In genomic region chr20:41306061-41306727, GRCh38 we compare ENCODE assay signal across 11 cellular contexts.
DNase-seq lines count a peak whose midpoint lies in the region; ATAC-seq and TF ChIP-seq lines count a peak whose summit lies in the region.
"Had no signal": no experiment of that assay in that cellular context is flagged by ENCODE, and none has a peak within 500 bp of the region (broad histone marks: within the 10 kb centered on the region; RNA-seq: fewer than 3 reads in every experiment).

No MANE protein-coding gene starts in this region.

- H3K4me3 Mint-ChIP-seq in stimulated activated effector memory CD8-positive, alpha-beta T cell treated with anti-CD3 and anti-CD28 coated beads, Interleukin-12 subunit alpha, Interleukin-12 subunit beta, amount 100 ng/mL, for 72 hours: no peak overlapping the region

- DNase-seq in GM10266 (ENCODE audit: extremely low spot score) (peak; percentile 50), AG08395 (ENCODE audit: low spot score) (no peak), foreskin fibroblast (no peak), OCI-M1 (lab: John Stamatoyannopoulos, UW) (no peak)
- no peak for DNase-seq in stimulated activated effector memory CD8-positive, alpha-beta T cell treated with anti-CD3 and anti-CD28 coated beads, Interleukin-12 subunit alpha, Interleukin-12 subunit beta, amount 100 ng/mL, for 72 hours (ENCODE audit: low spot score in 2 of 2)
- DNase-seq: NCI-H446 treated with DMSO at 0.1 percent for 48 hours had no signal

- no peak overlapping the region for H3K27ac Mint-ChIP-seq in stimulated activated effector memory CD8-positive, alpha-beta T cell treated with anti-CD3 and anti-CD28 coated beads, Interleukin-12 subunit alpha, Interleukin-12 subunit beta, amount 100 ng/mL, for 72 hours
- H3K27ac Mint-ChIP-seq: activated T-helper 2 cell treated with anti-CD3 and anti-CD28 coated beads, Interferon-gamma antibody, Interleukin-2, Interleukin-4, amounts not matched to agents 10 μg/mL and 5 μg/mL and 100 μg/mL, durations not matched to agents 14 hours and 24 hours and 36 hours had no signal

- peak; percentile 86 for ATAC-seq in GM19351 (IDR thresholded peaks at IDR 0.05; ENCODE audit: unreplicated experiment)
- ATAC-seq in HG02840 (IDR thresholded peaks at IDR 0.05; ENCODE audit: low FRiP score, unreplicated experiment): peak; percentile 73
- ATAC-seq in HG03558 (IDR thresholded peaks at IDR 0.05; ENCODE audit: extremely low read depth, unreplicated experiment): peak; percentile 83
- ATAC-seq in stimulated activated effector memory CD8-positive, alpha-beta T cell treated with anti-CD3 and anti-CD28 coated beads, Interleukin-12 subunit alpha, Interleukin-12 subunit beta, amount 100 ng/mL, for 72 hours: no peak
- ATAC-seq: K562 had no signal

- TF ChIP-seq CTCF in GM10266 (IDR thresholded peaks at IDR 0.05; ENCODE audit: control insufficient read depth, insufficient read depth, low read depth, missing control alignments): no peak
- TF ChIP-seq CTCF in foreskin fibroblast (IDR thresholded peaks at IDR 0.05; ENCODE audit: low read depth, low read length): no peak

- H3K4me3 ChIP-seq in foreskin fibroblast (ENCODE audit: low read depth in 1 of 2, low read length in 2 of 2): no peak overlapping the region
- H3K4me3 ChIP-seq: K562 had no signal

- no peaks in the 10 kb centered on the region for H3K9me3 Mint-ChIP-seq in stimulated activated effector memory CD8-positive, alpha-beta T cell treated with anti-CD3 and anti-CD28 coated beads, Interleukin-12 subunit alpha, Interleukin-12 subunit beta, amount 100 ng/mL, for 72 hours
- H3K9me3 Mint-ChIP-seq: activated T-helper 2 cell treated with anti-CD3 and anti-CD28 coated beads, Interferon-gamma antibody, Interleukin-2, Interleukin-4, amounts not matched to agents 10 μg/mL and 5 μg/mL and 100 μg/mL, durations not matched to agents 14 hours and 24 hours and 36 hours had no signal

- peaks cover 12% of the 10 kb centered on the region for H3K4me1 Mint-ChIP-seq in stimulated activated effector memory CD8-positive, alpha-beta T cell treated with anti-CD3 and anti-CD28 coated beads, Interleukin-12 subunit alpha, Interleukin-12 subunit beta, amount 100 ng/mL, for 72 hours

- H3K36me3 Mint-ChIP-seq in stimulated activated effector memory CD8-positive, alpha-beta T cell treated with anti-CD3 and anti-CD28 coated beads, Interleukin-12 subunit alpha, Interleukin-12 subunit beta, amount 100 ng/mL, for 72 hours: no peaks in the 10 kb centered on the region
